8 cellular contexts compared by ENCODE assay signal in the genomic region with DNA sequence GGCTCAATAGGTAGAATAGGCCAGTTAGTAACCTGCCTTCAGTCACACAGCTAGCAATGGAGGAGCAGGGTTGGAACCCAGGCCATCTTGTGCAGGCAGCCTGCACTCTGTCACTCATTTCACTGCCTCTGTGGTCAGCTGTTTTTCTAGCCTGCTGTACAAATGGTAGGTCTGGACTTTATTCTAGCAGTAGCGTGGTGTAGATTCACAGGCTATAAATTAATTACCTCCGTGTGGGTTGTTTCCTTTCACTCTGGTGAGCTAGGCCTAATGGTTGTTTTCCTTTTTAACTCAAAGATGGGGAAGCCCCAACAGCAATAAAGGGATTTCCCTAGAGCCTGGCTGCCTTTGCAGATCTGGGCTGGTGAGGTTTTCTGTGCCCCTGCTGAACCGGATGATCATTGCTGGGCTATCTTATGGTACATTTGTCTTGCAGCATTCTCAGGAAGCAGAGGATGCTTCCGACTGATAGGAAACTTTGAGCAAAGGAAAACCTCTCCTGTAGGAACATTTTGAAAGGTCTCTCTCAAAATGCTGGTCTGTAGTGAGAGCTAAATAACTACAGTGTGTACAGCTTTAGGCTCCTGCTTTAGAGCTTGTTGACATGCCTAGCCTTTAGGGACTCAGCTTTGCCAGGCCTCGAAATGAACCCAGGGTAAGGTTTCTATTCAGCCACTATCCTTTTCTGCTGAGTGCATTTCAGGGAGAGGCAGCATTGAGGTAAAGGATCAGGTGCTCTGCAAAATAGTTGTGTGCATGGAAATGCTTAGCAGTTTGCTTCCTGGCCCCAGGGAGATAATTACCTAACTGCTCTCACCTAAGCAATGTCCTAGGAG.
DNase-seq lines count a peak whose midpoint lies in the region; ATAC-seq and TF ChIP-seq lines count a peak whose summit lies in the region.

No MANE protein-coding gene starts in this region.

- WGBS in tibial nerve, 2 donors = 50 to 55% methylated on average over 5 of the region's 5 CpGs

- no TSS peak for BruUV-seq in PC-9 (replicated peaks; lab: Mats Ljungman, UMichigan)

- ATAC-seq in GM21528 (IDR thresholded peaks at IDR 0.05; ENCODE audit: low FRiP score, unreplicated experiment) = peak; percentile 97

- peak overlapping the region; percentile 63 for H2AFZ ChIP-seq in Loucy (ENCODE audit: low read length)
- no peak overlapping the region for H2AFZ ChIP-seq in PC-9

- CTCF ChIA-PET in PC-9 (lab: Charles Lee) = interaction anchor here (0.7 kb wide), 1 partner anchor 16 kb away, joined by 3 read pairs; no protein-coding TSS in a partner anchor

- POLR2A ChIA-PET in PC-9 (lab: Charles Lee; ENCODE audit: unreplicated experiment) = no interaction called here

- peak overlapping the region; percentile 3 for H3K4me3 ChIP-seq in GM12865 (ENCODE audit: low read depth, low read length)
- peak overlapping the region; percentile 56 for H3K4me3 ChIP-seq in Loucy (ENCODE audit: low read length, poor library complexity, severe bottlenecking)
- no peak overlapping the region for H3K4me3 ChIP-seq in tibial nerve
- H3K4me3 ChIP-seq in PC-9 = no peak overlapping the region
- no peak overlapping the region for H3K4me3 ChIP-seq in vagina

- no peaks in the 10 kb centered on the region for H3K9me3 Mint-ChIP-seq in activated naive CD4-positive, alpha-beta T cell treated with anti-CD3 and anti-CD28 coated beads, Interleukin-2, amount 50 U/mL, for 24 hours

- intact Hi-C loops in PC-9 (cut with micrococcal nuclease; ENCODE audit: unreplicated experiment) = no loop called here
- intact Hi-C loops in vagina (cut with DNase I) = no loop called here

- no peak for TF ChIP-seq EP300 in tibial nerve (IDR thresholded peaks at IDR 0.05)

- no peak overlapping the region for H3K27ac ChIP-seq in tibial nerve
- H3K27ac ChIP-seq in PC-9 = no peak overlapping the region
- no peak overlapping the region for H3K27ac ChIP-seq in vagina

- peak overlapping the region; percentile 55 for H3K4me2 ChIP-seq in Loucy (ENCODE audit: low read depth, low read length, poor library complexity, severe bottlenecking)
- H3K4me2 ChIP-seq in PC-9 = no peak overlapping the region

- peak overlapping the region; percentile 40 for H3K9ac ChIP-seq in Loucy (ENCODE audit: low read depth, low read length, poor library complexity, severe bottlenecking)

- H3K4me1 ChIP-seq in Loucy (ENCODE audit: insufficient read depth, low read length, poor library complexity, severe bottlenecking) = peaks cover 18% of the 10 kb centered on the region
- H3K4me1 ChIP-seq in tibial nerve = peaks cover 0 to 13% (median 0%) of the 10 kb centered on the region in 4 donors
- H3K4me1 ChIP-seq in PC-9 (replicated peaks; ENCODE audit: insufficient read depth) = no peaks in the 10 kb centered on the region
- no peaks in the 10 kb centered on the region for H3K4me1 ChIP-seq in vagina

- peak overlapping the region; percentile 52 for H3K27ac Mint-ChIP-seq in activated naive CD4-positive, alpha-beta T cell treated with anti-CD3 and anti-CD28 coated beads, Interleukin-2, amount 50 U/mL, for 24 hours

- H3K9me2 ChIP-seq in Loucy (replicated peaks; ENCODE audit: low read depth, low read length) = no peaks in the 10 kb centered on the region
- H3K9me2 ChIP-seq in PC-9 (ENCODE audit: insufficient read depth) = no peaks in the 10 kb centered on the region; the same call in 1 of the 2 replicates

- no peak for TF ChIP-seq POLR2A in tibial nerve (IDR thresholded peaks at IDR 0.05)
- TF ChIP-seq POLR2A in vagina (IDR thresholded peaks at IDR 0.05) = no peak

- peak overlapping the region; percentile 27 for H3K4me3 Mint-ChIP-seq in activated naive CD4-positive, alpha-beta T cell treated with anti-CD3 and anti-CD28 coated beads, Interleukin-2, amount 50 U/mL, for 24 hours

- no peaks in the 10 kb centered on the region for H3K27me3 Mint-ChIP-seq in activated naive CD4-positive, alpha-beta T cell treated with anti-CD3 and anti-CD28 coated beads, Interleukin-2, amount 50 U/mL, for 24 hours

- H3K4me1 Mint-ChIP-seq in activated naive CD4-positive, alpha-beta T cell treated with anti-CD3 and anti-CD28 coated beads, Interleukin-2, amount 50 U/mL, for 24 hours = peaks cover 28% of the 10 kb centered on the region

- no peaks in the 10 kb centered on the region for H3K27me3 ChIP-seq in Loucy (ENCODE audit: insufficient read depth, low read length, poor library complexity, severe bottlenecking)
- H3K27me3 ChIP-seq in tibial nerve = no peaks in the 10 kb centered on the region
- H3K27me3 ChIP-seq in PC-9 (ENCODE audit: insufficient read depth, low read depth) = no peaks in the 10 kb centered on the region
- no peaks in the 10 kb centered on the region for H3K27me3 ChIP-seq in vagina

- no peaks in the 10 kb centered on the region for H3K36me3 ChIP-seq in Loucy (ENCODE audit: insufficient read depth, low read length)
- H3K36me3 ChIP-seq in tibial nerve = no peaks in the 10 kb centered on the region
- H3K36me3 ChIP-seq in PC-9 (ENCODE audit: low read depth) = no peaks in the 10 kb centered on the region
- no peaks in the 10 kb centered on the region for H3K36me3 ChIP-seq in vagina

- DNase-seq in GM12865 (ENCODE audit: low read depth) = peak; percentile 75
- peak; percentile 21 to 32 (median 23) for DNase-seq in stimulated activated CD4-positive, alpha-beta T cell treated with anti-CD3 and anti-CD28 coated beads, Interleukin-12 subunit alpha, Interleukin-12 subunit beta, amount 100 ng/mL, for 48 hours (ENCODE audit: low read depth in 2 of 3, low spot score in 1 of 3)
- DNase-seq in tibial nerve (ENCODE audit: low spot score in 2 of 2) = no peak
- DNase-seq in PC-9 = no peak
- DNase-seq in vagina (ENCODE audit: extremely low spot score in 2 of 2) = no peak

- H4K20me1 ChIP-seq in Loucy (ENCODE audit: insufficient read depth, low read length, poor library complexity, severe bottlenecking) = no peaks in the 10 kb centered on the region
- H4K20me1 ChIP-seq in PC-9 (ENCODE audit: insufficient read depth) = no peaks in the 10 kb centered on the region

- TF ChIP-seq CTCF in GM12865 (IDR thresholded peaks at IDR 0.05; ENCODE audit: insufficient read depth, low read depth, low read length, missing control alignments) (no peak), Loucy (conservative IDR thresholded peaks at IDR 0.05; ENCODE audit: low read length) (no peak), tibial nerve (IDR thresholded peaks at IDR 0.05) (no peak), PC-9 (conservative IDR thresholded peaks at IDR 0.05) (no peak), vagina (IDR thresholded peaks at IDR 0.05) (no peak)

- H3K79me2 ChIP-seq in Loucy (ENCODE audit: insufficient read depth, low read length) = no peaks in the 10 kb centered on the region
- H3K79me2 ChIP-seq in PC-9 (ENCODE audit: low read depth) = no peaks in the 10 kb centered on the region

- H3K9me3 ChIP-seq in Loucy (ENCODE audit: insufficient read depth, low read depth, low read length) (no peaks in the 10 kb centered on the region), tibial nerve (no peaks in the 10 kb centered on the region), PC-9 (ENCODE audit: insufficient read depth, low read depth) (no peaks in the 10 kb centered on the region), vagina (no peaks in the 10 kb centered on the region)

- H3F3A ChIP-seq in Loucy (ENCODE audit: low read depth) (peaks cover 7% of the 10 kb centered on the region), PC-9 (ENCODE audit: insufficient read depth, low read depth) (no peaks in the 10 kb centered on the region)

- H3K36me3 Mint-ChIP-seq in activated naive CD4-positive, alpha-beta T cell treated with anti-CD3 and anti-CD28 coated beads, Interleukin-2, amount 50 U/mL, for 24 hours = peaks cover 5% of the 10 kb centered on the region

Comparison
In these comparisons a context has a peak if more than half of its experiments do, and no peak if none do; other contexts are left out.
1. DNase-seq: peak in GM12865 (single experiment) and stimulated activated CD4-positive, alpha-beta T cell treated with anti-CD3 and anti-CD28 coated beads, Interleukin-12 subunit alpha, Interleukin-12 subunit beta, amount 100 ng/mL, for 48 hours (3 of 3); none in tibial nerve (0 of 2), PC-9 (0 of 2) and vagina (0 of 2).
2. H3K4me3 ChIP-seq: peak in GM12865 (single experiment) and Loucy (single experiment); none in tibial nerve (0 of 4), PC-9 (single experiment) and vagina (0 of 2).